25 cellular contexts compared by ENCODE assay signal in genomic region chr1:153903841-153904455, GRCh38. TPM values are rescaled to one million over a fixed set of nuclear protein-coding genes. Genes with fewer than 3 reads are reported as not detected.
A peak's percentile ranks its signal among the peaks of the same experiment; 100 is the strongest.
DNase-seq lines count a peak whose midpoint lies in the region.
"Had no signal": no experiment of that assay in that cellular context is flagged by ENCODE, and none has a peak within 500 bp of the region (broad histone marks: within the 10 kb centered on the region; RNA-seq: fewer than 3 reads in every experiment).

No MANE protein-coding gene starts in this region.

- H3K4me2 ChIP-seq in skeletal muscle satellite cell (ENCODE audit: low read length): peak overlapping the region; percentile 59

- H3K27me3 ChIP-seq in skeletal muscle satellite cell (ENCODE audit: control insufficient read depth, insufficient read depth, low read length): no peaks in the 10 kb centered on the region
- no peaks in the 10 kb centered on the region for H3K27me3 ChIP-seq in effector memory CD4-positive, alpha-beta T cell (replicated peaks; ENCODE audit: control insufficient read depth, insufficient read depth, low read length, poor library complexity, severe bottlenecking)
- H3K27me3 ChIP-seq: ovary, right lobe of liver, upper lobe of right lung had no signal

- H3K27ac Mint-ChIP-seq in activated CD4-positive, alpha-beta T cell treated with anti-CD3 and anti-CD28 coated beads, Interleukin-2, amount 10 ng/mL, durations not matched to agents 7 days and 5 days: no peak overlapping the region
- H3K27ac Mint-ChIP-seq: activated CD8-positive, alpha-beta T cell treated with anti-CD3 and anti-CD28 coated beads, Interleukin-2, amount 10 ng/mL, durations not matched to agents 7 days and 5 days; activated naive CD8-positive, alpha-beta T cell treated with anti-CD3 and anti-CD28 coated beads, Interleukin-2, amount 10 ng/mL, durations not matched to agents 7 days and 5 days; activated T-helper 2 cell treated with anti-CD3 and anti-CD28 coated beads, Interferon-gamma antibody, Interleukin-2, Interleukin-4, amounts not matched to agents 10 μg/mL and 5 μg/mL and 100 μg/mL, durations not matched to agents 14 hours and 24 hours and 36 hours; T-helper 2 cell treated with Interferon-gamma antibody and Interleukin-4, amounts not matched to agents 5 μg/mL and 100 μg/mL, for 36 hours had no signal

- peaks cover 27% of the 10 kb centered on the region for H3K4me1 Mint-ChIP-seq in activated CD4-positive, alpha-beta T cell treated with anti-CD3 and anti-CD28 coated beads, Interleukin-2, amount 10 ng/mL, durations not matched to agents 7 days and 5 days

- CTCF ChIA-PET in activated CD4-positive, alpha-beta T cell treated with anti-CD3 and anti-CD28 coated beads, Interleukin-2, amount 10 ng/mL, durations not matched to agents 7 days and 5 days (lab: Charles Lee): interaction anchor here (0.5 kb wide), 1 partner anchor 138 kb away, joined by 3 read pairs; no protein-coding TSS in a partner anchor

- peaks cover 3% of the 10 kb centered on the region for H3K36me3 ChIP-seq in skeletal muscle satellite cell (ENCODE audit: insufficient read depth, low read length)
- peaks cover 14% of the 10 kb centered on the region for H3K36me3 ChIP-seq in effector memory CD4-positive, alpha-beta T cell (ENCODE audit: control insufficient read depth, insufficient read depth, low read length)
- H3K36me3 ChIP-seq: ovary, right lobe of liver had no signal

- peaks cover 27% of the 10 kb centered on the region for H3K36me3 Mint-ChIP-seq in activated CD4-positive, alpha-beta T cell treated with anti-CD3 and anti-CD28 coated beads, Interleukin-2, amount 10 ng/mL, durations not matched to agents 7 days and 5 days (ENCODE audit: low read depth)

- no peak overlapping the region for H3K9ac ChIP-seq in skeletal muscle satellite cell (ENCODE audit: low read depth, low read length)

- DNase-seq in DMS79 treated with DMSO at 0.1 percent for 48 hours (lab: John Stamatoyannopoulos, UW) (peak; percentile 23), DMS79 (lab: John Stamatoyannopoulos, UW) (no peak), NCI-H524 treated with DMSO at 0.1 percent for 48 hours (lab: John Stamatoyannopoulos, UW) (peak; percentile 3), fibroblast of gingiva (ENCODE audit: low read depth) (peak; percentile 80), NCI-H2196 treated with DMSO at 0.1 percent for 48 hours (lab: John Stamatoyannopoulos, UW; ENCODE audit: unreplicated experiment) (no peak)
- no peak for DNase-seq in effector memory CD4-positive, alpha-beta T cell
- DNase-seq in activated CD4-positive, alpha-beta T cell treated with anti-CD3 and anti-CD28 coated beads, Interleukin-2, amount 10 ng/mL, durations not matched to agents 7 days and 5 days: no peak
- DNase-seq: activated CD4-positive, CD25-positive, alpha-beta regulatory T cell; activated CD8-positive, alpha-beta T cell treated with anti-CD3 and anti-CD28 coated beads, Interleukin-2, amount 10 ng/mL, durations not matched to agents 7 days and 5 days; activated naive CD8-positive, alpha-beta T cell treated with anti-CD3 and anti-CD28 coated beads, Interleukin-2, amount 10 ng/mL, durations not matched to agents 7 days and 5 days; dermis blood vessel endothelial cell; mesendoderm; naive thymus-derived CD4-positive, alpha-beta T cell; NCI-H1048; NCI-H187 treated with DMSO at 0.1 percent for 48 hours; NCI-H446 treated with DMSO at 0.1 percent for 48 hours; NK-92 treated with Interleukin-12 subunit alpha and Interleukin-12 subunit beta, amount 100 ng/mL, for 24 hours; right lobe of liver; stimulated activated naive B cell treated with anti-CD40 and anti-IgM and Interleukin-4, amounts not matched to agents 10 μg/mL and 1 μg/mL and 100 μg/mL, for 72 hours; upper lobe of right lung had no signal

- peaks cover 22% of the 10 kb centered on the region for H3K4me1 ChIP-seq in skeletal muscle satellite cell (ENCODE audit: control insufficient read depth, insufficient read depth, low read length)
- no peaks in the 10 kb centered on the region for H3K4me1 ChIP-seq in effector memory CD4-positive, alpha-beta T cell (ENCODE audit: control insufficient read depth, insufficient read depth, low read length, poor library complexity, severe bottlenecking)
- H3K4me1 ChIP-seq: right lobe of liver had no signal

- no peaks in the 10 kb centered on the region for H3K9me3 ChIP-seq in skeletal muscle satellite cell (replicated peaks; ENCODE audit: low read length)
- no peaks in the 10 kb centered on the region for H3K9me3 ChIP-seq in effector memory CD4-positive, alpha-beta T cell (ENCODE audit: control insufficient read depth, low read length)
- H3K9me3 ChIP-seq: ovary, right lobe of liver, upper lobe of right lung had no signal

- no peaks in the 10 kb centered on the region for H3K27me3 Mint-ChIP-seq in activated CD4-positive, alpha-beta T cell treated with anti-CD3 and anti-CD28 coated beads, Interleukin-2, amount 10 ng/mL, durations not matched to agents 7 days and 5 days
- H3K27me3 Mint-ChIP-seq: activated naive CD8-positive, alpha-beta T cell treated with anti-CD3 and anti-CD28 coated beads, Interleukin-2, amount 10 ng/mL, durations not matched to agents 7 days and 5 days; naive thymus-derived CD4-positive, alpha-beta T cell; stimulated activated naive B cell treated with anti-CD40 and anti-IgM and Interleukin-4, amounts not matched to agents 10 μg/mL and 1 μg/mL and 100 μg/mL, for 72 hours had no signal

- H3K27ac ChIP-seq in effector memory CD4-positive, alpha-beta T cell (ENCODE audit: insufficient read depth, low read length, poor library complexity, severe bottlenecking): no peak overlapping the region
- H3K27ac ChIP-seq: 22Rv1, ovary, right lobe of liver, upper lobe of right lung had no signal

- H3K4me3 Mint-ChIP-seq in activated CD4-positive, alpha-beta T cell treated with anti-CD3 and anti-CD28 coated beads, Interleukin-2, amount 10 ng/mL, durations not matched to agents 7 days and 5 days: no peak overlapping the region
- H3K4me3 Mint-ChIP-seq: activated CD8-positive, alpha-beta T cell treated with anti-CD3 and anti-CD28 coated beads, Interleukin-2, amount 10 ng/mL, durations not matched to agents 7 days and 5 days; activated naive CD8-positive, alpha-beta T cell treated with anti-CD3 and anti-CD28 coated beads, Interleukin-2, amount 10 ng/mL, durations not matched to agents 7 days and 5 days; stimulated activated naive B cell treated with anti-CD40 and anti-IgM and Interleukin-4, amounts not matched to agents 10 μg/mL and 1 μg/mL and 100 μg/mL, for 72 hours; T-helper 2 cell treated with Interferon-gamma antibody and Interleukin-4, amounts not matched to agents 5 μg/mL and 100 μg/mL, for 36 hours had no signal

- no peaks in the 10 kb centered on the region for H3K9me3 Mint-ChIP-seq in activated CD4-positive, alpha-beta T cell treated with anti-CD3 and anti-CD28 coated beads, Interleukin-2, amount 10 ng/mL, durations not matched to agents 7 days and 5 days
- H3K9me3 Mint-ChIP-seq: activated naive CD8-positive, alpha-beta T cell treated with anti-CD3 and anti-CD28 coated beads, Interleukin-2, amount 10 ng/mL, durations not matched to agents 7 days and 5 days; activated T-helper 2 cell treated with anti-CD3 and anti-CD28 coated beads, Interferon-gamma antibody, Interleukin-2, Interleukin-4, amounts not matched to agents 10 μg/mL and 5 μg/mL and 100 μg/mL, durations not matched to agents 14 hours and 24 hours and 36 hours; naive thymus-derived CD4-positive, alpha-beta T cell; T-helper 2 cell treated with Interferon-gamma antibody and Interleukin-4, amounts not matched to agents 5 μg/mL and 100 μg/mL, for 36 hours had no signal

- H3K4me3 ChIP-seq in skeletal muscle satellite cell (ENCODE audit: low read length): no peak overlapping the region
- no peak overlapping the region for H3K4me3 ChIP-seq in effector memory CD4-positive, alpha-beta T cell (ENCODE audit: insufficient read depth, low read depth, low read length, poor library complexity, severe bottlenecking)
- H3K4me3 ChIP-seq: ovary, right lobe of liver, upper lobe of right lung had no signal

- POLR2A ChIA-PET in activated CD4-positive, alpha-beta T cell treated with anti-CD3 and anti-CD28 coated beads, Interleukin-2, amount 10 ng/mL, durations not matched to agents 7 days and 5 days (lab: Charles Lee): no interaction called here

RNA-seq across cellular contexts. Expression of gene GATAD2B, which starts 18.8 kb away (rescaled TPM):
- 3.9 and 5.3 TPM in 2 replicates for total RNA-seq in skeletal muscle satellite cell (2012; rRNA removed)
- 10 to 100 TPM; 73.4 to 75.4 TPM for total RNA-seq in activated CD4-positive, alpha-beta T cell treated with anti-CD3 and anti-CD28 coated beads, Interleukin-2, amount 10 ng/mL, durations not matched to agents 7 days and 5 days

RNA-seq across cellular contexts. Expression of gene DENND4B, which starts 42.6 kb away (rescaled TPM):
- total RNA-seq in skeletal muscle satellite cell (2012; rRNA removed): 15.2 and 16.2 TPM in 2 replicates
- total RNA-seq in activated CD4-positive, alpha-beta T cell treated with anti-CD3 and anti-CD28 coated beads, Interleukin-2, amount 10 ng/mL, durations not matched to agents 7 days and 5 days: 100 to 1,000 TPM; 165 to 180 TPM

RNA-seq across cellular contexts. Expression of gene CRTC2, which starts 54.5 kb away (rescaled TPM):
- 4.6 and 5.2 TPM in 2 replicates for total RNA-seq in skeletal muscle satellite cell (2012; rRNA removed)
- total RNA-seq in activated CD4-positive, alpha-beta T cell treated with anti-CD3 and anti-CD28 coated beads, Interleukin-2, amount 10 ng/mL, durations not matched to agents 7 days and 5 days: 100 to 1,000 TPM in 1 of 2 experiments, 10 to 100 TPM in 1; 80.7 to 107 TPM

RNA-seq across cellular contexts. Expression of gene SLC39A1, which starts 59.4 kb away (rescaled TPM):
- 68.4 and 71.9 TPM in 2 replicates for total RNA-seq in skeletal muscle satellite cell (2012; rRNA removed)
- total RNA-seq in activated CD4-positive, alpha-beta T cell treated with anti-CD3 and anti-CD28 coated beads, Interleukin-2, amount 10 ng/mL, durations not matched to agents 7 days and 5 days: 10 to 100 TPM; 33.5 to 36.4 TPM

Comparison
In these comparisons a context has a peak if more than half of its experiments do, and no peak if none do; other contexts are left out.
1. DNase-seq: peak in DMS79 treated with DMSO at 0.1 percent for 48 hours (single experiment), NCI-H524 treated with DMSO at 0.1 percent for 48 hours (single experiment) and fibroblast of gingiva (single experiment); none in DMS79 (single experiment), effector memory CD4-positive, alpha-beta T cell (0 of 3), activated CD4-positive, alpha-beta T cell treated with anti-CD3 and anti-CD28 coated beads, Interleukin-2, amount 10 ng/mL, durations not matched to agents 7 days and 5 days (single experiment) and NCI-H2196 treated with DMSO at 0.1 percent for 48 hours (single experiment).